Comparison of ENCODE assay signal across 21 cellular contexts in genomic region chr19:48396010-48396870, GRCh38. TPM values are rescaled to one million over a fixed set of nuclear protein-coding genes. Genes with fewer than 3 reads are reported as not detected.
A peak's percentile ranks its signal among the peaks of the same experiment; 100 is the strongest.
DNase-seq lines count a peak whose midpoint lies in the region; ATAC-seq and TF ChIP-seq lines count a peak whose summit lies in the region.
"Had no signal": no experiment of that assay in that cellular context is flagged by ENCODE, and none has a peak within 500 bp of the region (broad histone marks: within the 10 kb centered on the region; RNA-seq: fewer than 3 reads in every experiment).

No MANE protein-coding gene starts in this region.

- peaks cover 34% of the 10 kb centered on the region for H3K27me3 ChIP-seq in CD4-positive, alpha-beta T cell (ENCODE audit: control insufficient read depth, insufficient read depth, low read length)
- H3K27me3 ChIP-seq in osteoblast (ENCODE audit: insufficient read depth, low read length) (peaks cover 53% of the 10 kb centered on the region), spleen (replicated peaks in 1 of 7) (peaks cover 7 to 65% (median 48%) of the 10 kb centered on the region in 7 donors)

- H3K4me2 ChIP-seq in osteoblast (ENCODE audit: insufficient read depth, low read length) = no peak overlapping the region

- no peak overlapping the region for H2AFZ ChIP-seq in osteoblast (ENCODE audit: low read length)

- no peak overlapping the region for H3K27ac ChIP-seq in CD4-positive, alpha-beta T cell (ENCODE audit: low read depth, low read length)
- H3K27ac ChIP-seq in osteoblast (ENCODE audit: low read depth, low read length) (no peak overlapping the region), spleen (no peak overlapping the region)
- H3K27ac ChIP-seq: body of pancreas, suprapubic skin had no signal

- intact Hi-C loops in CD4-positive, alpha-beta T cell (cut with DNase I, micrococcal nuclease) = loop anchor here in 1 of 2 experiments (5.0 kb wide), 1 partner anchor 34 kb away; the partner anchor contains the start of genes SYNGR4 and TMEM143
- intact Hi-C loops in spleen (cut with DNase I; ENCODE audit: low total_unique reads) = no loop called here

- H4K20me1 ChIP-seq in osteoblast (ENCODE audit: insufficient read depth, low read length) = no peaks in the 10 kb centered on the region

- H3K4me3 Mint-ChIP-seq in CD4-positive, alpha-beta T cell = peak overlapping the region; percentile 42
- no peak overlapping the region for H3K4me3 Mint-ChIP-seq in chondrocyte (ENCODE audit: unreplicated experiment)
- no peak overlapping the region for H3K4me3 Mint-ChIP-seq in activated naive CD4-positive, alpha-beta T cell treated with anti-CD3 and anti-CD28 coated beads, Interleukin-2, amount 10 ng/mL, durations not matched to agents 7 days and 5 days
- no peak overlapping the region for H3K4me3 Mint-ChIP-seq in activated CD4-positive, alpha-beta memory T cell treated with anti-CD3 and anti-CD28 coated beads, Interleukin-2, amount 10 ng/mL, durations not matched to agents 7 days and 5 days
- H3K4me3 Mint-ChIP-seq: dendritic cell treated with granulocyte-macrophage colony-stimulating factor and Interleukin-4, amounts not matched to agents 40 ng/mL and 50 ng/mL, for 4 days had no signal

- peaks cover 5% of the 10 kb centered on the region for H3K4me1 ChIP-seq in osteoblast (ENCODE audit: insufficient read depth, low read length)
- peaks cover 8 to 76% (median 39%) of the 10 kb centered on the region in 6 donors for H3K4me1 ChIP-seq in spleen

- no peak overlapping the region for H3K4me3 ChIP-seq in osteoblast (ENCODE audit: insufficient read depth, low read length)
- no peak overlapping the region for H3K4me3 ChIP-seq in spleen
- H3K4me3 ChIP-seq: body of pancreas, lung, suprapubic skin had no signal

- H3K36me3 Mint-ChIP-seq in CD4-positive, alpha-beta T cell (ENCODE audit: low read depth) = peaks cover under 1% of the 10 kb centered on the region
- no peaks in the 10 kb centered on the region for H3K36me3 Mint-ChIP-seq in chondrocyte (ENCODE audit: low read depth)
- H3K36me3 Mint-ChIP-seq in activated naive CD4-positive, alpha-beta T cell treated with anti-CD3 and anti-CD28 coated beads, Interleukin-2, amount 10 ng/mL, durations not matched to agents 7 days and 5 days = peaks cover 6% of the 10 kb centered on the region
- peaks cover 9% of the 10 kb centered on the region for H3K36me3 Mint-ChIP-seq in activated CD4-positive, alpha-beta memory T cell treated with anti-CD3 and anti-CD28 coated beads, Interleukin-2, amount 10 ng/mL, durations not matched to agents 7 days and 5 days (ENCODE audit: low read depth)

- WGBS in spleen, 5 donors = 59 to 65% (median 61%) methylated on average over 24 of the region's 24 CpGs

- H3K9me3 Mint-ChIP-seq in CD4-positive, alpha-beta T cell = no peaks in the 10 kb centered on the region
- no peaks in the 10 kb centered on the region for H3K9me3 Mint-ChIP-seq in chondrocyte (ENCODE audit: low read depth)
- H3K9me3 Mint-ChIP-seq in activated naive CD4-positive, alpha-beta T cell treated with anti-CD3 and anti-CD28 coated beads, Interleukin-2, amount 10 ng/mL, durations not matched to agents 7 days and 5 days = peaks cover 3% of the 10 kb centered on the region
- peaks cover 2% of the 10 kb centered on the region for H3K9me3 Mint-ChIP-seq in activated CD4-positive, alpha-beta memory T cell treated with anti-CD3 and anti-CD28 coated beads, Interleukin-2, amount 10 ng/mL, durations not matched to agents 7 days and 5 days

- ATAC-seq in CD4-positive, alpha-beta T cell (ENCODE audit: poor library complexity) = no peak
- ATAC-seq: body of pancreas, right cardiac atrium had no signal

- CTCF ChIA-PET in CD4-positive, alpha-beta T cell (lab: Charles Lee) = interaction anchor here (1.3 kb wide), 1 partner anchor 62 kb away, joined by 4 read pairs; no protein-coding TSS in a partner anchor
- CTCF ChIA-PET in activated naive CD4-positive, alpha-beta T cell treated with anti-CD3 and anti-CD28 coated beads, Interleukin-2, amount 10 ng/mL, durations not matched to agents 7 days and 5 days (lab: Charles Lee) = interaction anchor here (0.6 kb wide), 1 partner anchor 85 kb away, joined by 3 read pairs; no protein-coding TSS in a partner anchor
- CTCF ChIA-PET in activated CD4-positive, alpha-beta memory T cell treated with anti-CD3 and anti-CD28 coated beads, Interleukin-2, amount 10 ng/mL, durations not matched to agents 7 days and 5 days (lab: Charles Lee) = interaction anchor here (1.6 kb wide), 1 partner anchor 81 kb away, joined by 6 read pairs; no protein-coding TSS in a partner anchor

- no peaks in the 10 kb centered on the region for H3K9me3 ChIP-seq in CD4-positive, alpha-beta T cell (ENCODE audit: control insufficient read depth, low read length)
- H3K9me3 ChIP-seq in osteoblast (ENCODE audit: low read depth, low read length) (no peaks in the 10 kb centered on the region), spleen (peaks cover 0 to 4% (median 0%) of the 10 kb centered on the region in 8 donors)
- H3K9me3 ChIP-seq: body of pancreas, suprapubic skin had no signal

- H3K36me3 ChIP-seq in osteoblast (ENCODE audit: insufficient read depth, low read length) (no peaks in the 10 kb centered on the region), spleen (no peaks in the 10 kb centered on the region)
- H3K36me3 ChIP-seq: suprapubic skin had no signal

- POLR2A ChIA-PET in CD4-positive, alpha-beta T cell (lab: Charles Lee) = interaction anchor here (1.4 to 1.5 kb wide), 2 partner anchors 32 to 75 kb away, joined by 5 to 6 read pairs; partner anchors contain the start of genes SYNGR4 and TMEM143
- POLR2A ChIA-PET in activated CD4-positive, alpha-beta memory T cell treated with anti-CD3 and anti-CD28 coated beads, Interleukin-2, amount 10 ng/mL, durations not matched to agents 7 days and 5 days (lab: Charles Lee) = interaction anchor here (0.6 to 1.7 kb wide), 4 partner anchors 33 to 220 kb away, joined by 3 to 6 read pairs (median 4); partner anchors contain the start of genes GRWD1, SYNGR4 and TMEM143

- TF ChIP-seq POLR2A in spleen (IDR thresholded peaks at IDR 0.05) = no peak

- TF ChIP-seq CTCF in CD4-positive, alpha-beta T cell (IDR thresholded peaks at IDR 0.05) = no peak
- no peak for TF ChIP-seq CTCF in chondrocyte (IDR thresholded peaks at IDR 0.05)
- TF ChIP-seq CTCF in osteoblast (IDR thresholded peaks at IDR 0.05; ENCODE audit: extremely low read depth, low read depth, low read length) = no peak
- TF ChIP-seq CTCF in spleen (IDR thresholded peaks at IDR 0.05 in 8 of 11, conservative IDR thresholded peaks at IDR 0.05 in 3 of 11) = no peak

- no peak for DNase-seq in CD4-positive, alpha-beta T cell
- DNase-seq in M059J (ENCODE audit: low read depth) (peak; percentile 34), chondrocyte (ENCODE audit: low spot score) (no peak), osteoblast (ENCODE audit: insufficient read length, low spot score, missing footprints) (peak; percentile 64), spleen (no peak)
- no peak for DNase-seq in activated naive CD4-positive, alpha-beta T cell treated with anti-CD3 and anti-CD28 coated beads, Interleukin-2, amount 10 ng/mL, durations not matched to agents 7 days and 5 days
- DNase-seq in activated CD4-positive, alpha-beta memory T cell treated with anti-CD3 and anti-CD28 coated beads, Interleukin-2, amount 10 ng/mL, durations not matched to agents 7 days and 5 days = no peak
- DNase-seq: activated CD8-positive, alpha-beta memory T cell treated with anti-CD3 and anti-CD28 coated beads, Interleukin-2, amount 50 U/mL, for 48 hours; activated naive CD4-positive, alpha-beta T cell treated with anti-CD3 and anti-CD28 coated beads, Interleukin-2, amount 50 U/mL, for 16 hours; body of pancreas; DMS153; HFFc6; immature natural killer cell; NCI-H1092 treated with DMSO at 0.1 percent for 48 hours; NCI-H2227 treated with DMSO at 0.1 percent for 48 hours; right cardiac atrium; SHP77 had no signal

- peaks cover 1% of the 10 kb centered on the region for H3K79me2 ChIP-seq in osteoblast (ENCODE audit: insufficient read depth, low read length)

- peaks cover 39% of the 10 kb centered on the region for H3K27me3 Mint-ChIP-seq in CD4-positive, alpha-beta T cell
- no peaks in the 10 kb centered on the region for H3K27me3 Mint-ChIP-seq in chondrocyte (ENCODE audit: low read depth)
- peaks cover 85% of the 10 kb centered on the region for H3K27me3 Mint-ChIP-seq in activated naive CD4-positive, alpha-beta T cell treated with anti-CD3 and anti-CD28 coated beads, Interleukin-2, amount 10 ng/mL, durations not matched to agents 7 days and 5 days
- peaks cover 51% of the 10 kb centered on the region for H3K27me3 Mint-ChIP-seq in activated CD4-positive, alpha-beta memory T cell treated with anti-CD3 and anti-CD28 coated beads, Interleukin-2, amount 10 ng/mL, durations not matched to agents 7 days and 5 days

- peaks cover 54% of the 10 kb centered on the region for H3K4me1 Mint-ChIP-seq in CD4-positive, alpha-beta T cell (ENCODE audit: low read depth)
- H3K4me1 Mint-ChIP-seq in chondrocyte (ENCODE audit: low read depth) = peaks cover 50% of the 10 kb centered on the region
- H3K4me1 Mint-ChIP-seq in activated naive CD4-positive, alpha-beta T cell treated with anti-CD3 and anti-CD28 coated beads, Interleukin-2, amount 10 ng/mL, durations not matched to agents 7 days and 5 days = peaks cover 44% of the 10 kb centered on the region
- H3K4me1 Mint-ChIP-seq in activated CD4-positive, alpha-beta memory T cell treated with anti-CD3 and anti-CD28 coated beads, Interleukin-2, amount 10 ng/mL, durations not matched to agents 7 days and 5 days = peaks cover 37% of the 10 kb centered on the region

- no peak overlapping the region for H3K27ac Mint-ChIP-seq in CD4-positive, alpha-beta T cell
- peak overlapping the region; percentile 36 for H3K27ac Mint-ChIP-seq in chondrocyte (ENCODE audit: unreplicated experiment)
- no peak overlapping the region for H3K27ac Mint-ChIP-seq in activated naive CD4-positive, alpha-beta T cell treated with anti-CD3 and anti-CD28 coated beads, Interleukin-2, amount 10 ng/mL, durations not matched to agents 7 days and 5 days
- H3K27ac Mint-ChIP-seq in activated CD4-positive, alpha-beta memory T cell treated with anti-CD3 and anti-CD28 coated beads, Interleukin-2, amount 10 ng/mL, durations not matched to agents 7 days and 5 days = no peak overlapping the region

RNA-seq across cellular contexts. Expression of gene GRIN2D, which starts 2.8 kb away (rescaled TPM):
- total RNA-seq in CD4-positive, alpha-beta T cell = under 1 TPM in 1 of 2 experiments, not detected in 1; 0.06 TPM
- total RNA-seq in M059J (2014; rRNA removed; shearing (Covaris generic)) = 0.42 and 1.2 TPM in 2 replicates
- total RNA-seq in chondrocyte (2.4 to 5.1 TPM (median 4.9 TPM) in 3 replicates), osteoblast (under 0.01 TPM in 2 replicates), spleen (1 to 10 TPM in 1 of 7 donors, under 1 TPM in 6; 0.28 to 1.2 (median 0.77) TPM)
- under 1 TPM; 0.18 TPM for total RNA-seq in activated CD4-positive, alpha-beta memory T cell treated with anti-CD3 and anti-CD28 coated beads, Interleukin-2, amount 10 ng/mL, durations not matched to agents 7 days and 5 days
- polyA plus RNA-seq in spleen = under 1 TPM; 0.07 to 0.10 (median 0.09) TPM
- polyA plus RNA-seq: immature natural killer cell had no signal

RNA-seq across cellular contexts. Expression of gene KDELR1, which starts 4.9 kb away (rescaled TPM):
- 10 to 100 TPM; 32.2 to 39.6 TPM for total RNA-seq in CD4-positive, alpha-beta T cell
- total RNA-seq in M059J (2014; rRNA removed; shearing (Covaris generic)) = 236 and 247 TPM in 2 replicates
- total RNA-seq in chondrocyte (251 to 261 TPM (median 251 TPM) in 3 replicates), osteoblast (95.2 and 119 TPM in 2 replicates), spleen (10 to 100 TPM; 61.7 to 95.9 (median 76.2) TPM)
- 10 to 100 TPM; 91.8 to 94.4 TPM for total RNA-seq in activated CD4-positive, alpha-beta memory T cell treated with anti-CD3 and anti-CD28 coated beads, Interleukin-2, amount 10 ng/mL, durations not matched to agents 7 days and 5 days
- 10 to 100 TPM; 36.2 to 55.9 (median 45.0) TPM for polyA plus RNA-seq in spleen

RNA-seq across cellular contexts. Expression of gene SYNGR4, which starts 32.1 kb away (rescaled TPM):
- not detected for total RNA-seq in CD4-positive, alpha-beta T cell
- total RNA-seq in M059J (2014; rRNA removed; shearing (Covaris generic)) = 0.42 TPM in 1 of 2 replicates, not detected in the other
- total RNA-seq in chondrocyte = not detected in 3 replicates
- not detected in 2 replicates for total RNA-seq in osteoblast
- under 1 TPM in 1 of 2 experiments, not detected in 1; 0.28 TPM for total RNA-seq in activated CD4-positive, alpha-beta memory T cell treated with anti-CD3 and anti-CD28 coated beads, Interleukin-2, amount 10 ng/mL, durations not matched to agents 7 days and 5 days
- not detected for total RNA-seq in spleen
- polyA plus RNA-seq in spleen = under 1 TPM in 1 of 3 donors, not detected in 2; 0.09 TPM
- total RNA-seq: HFFc6, lung, right cardiac atrium, suprapubic skin had no signal
- polyA plus RNA-seq: esophagus, immature natural killer cell, lung, right cardiac atrium had no signal

RNA-seq across cellular contexts. Expression of gene TMEM143, which starts 32.5 kb away (rescaled TPM):
- 10 to 100 TPM in 1 of 2 experiments, 1 to 10 TPM in 1; 9.4 to 11.0 TPM for total RNA-seq in CD4-positive, alpha-beta T cell
- 2.3 and 3.3 TPM in 2 replicates for total RNA-seq in M059J (2014; rRNA removed; shearing (Covaris generic))
- total RNA-seq in chondrocyte (5.4 to 14.0 TPM (median 10.1 TPM) in 3 replicates), osteoblast (4.3 and 4.7 TPM in 2 replicates), spleen (10 to 100 TPM in 4 of 7 donors, 1 to 10 TPM in 3; 8.7 to 14.8 (median 12.5) TPM)
- total RNA-seq in activated CD4-positive, alpha-beta memory T cell treated with anti-CD3 and anti-CD28 coated beads, Interleukin-2, amount 10 ng/mL, durations not matched to agents 7 days and 5 days = 10 to 100 TPM; 17.4 to 18.2 TPM
- 1 to 10 TPM; 5.8 to 7.7 (median 7.0) TPM for polyA plus RNA-seq in spleen

RNA-seq across cellular contexts. Expression of gene GRWD1, which starts 49.5 kb away (rescaled TPM):
- 10 to 100 TPM; 21.4 to 21.7 TPM for total RNA-seq in CD4-positive, alpha-beta T cell
- 41.3 and 49.9 TPM in 2 replicates for total RNA-seq in M059J (2014; rRNA removed; shearing (Covaris generic))
- 20.7 to 31.8 TPM (median 23.6 TPM) in 3 replicates for total RNA-seq in chondrocyte
- total RNA-seq in osteoblast = 23.3 and 25.0 TPM in 2 replicates
- 10 to 100 TPM; 25.6 to 27.1 TPM for total RNA-seq in activated CD4-positive, alpha-beta memory T cell treated with anti-CD3 and anti-CD28 coated beads, Interleukin-2, amount 10 ng/mL, durations not matched to agents 7 days and 5 days
- 10 to 100 TPM; 24.3 to 34.5 (median 26.0) TPM for total RNA-seq in spleen
- 10 to 100 TPM in 1 of 3 donors, 1 to 10 TPM in 2; 5.5 to 14.7 (median 9.5) TPM for polyA plus RNA-seq in spleen

Comparison
In these comparisons a context has a peak if more than half of its experiments do, and no peak if none do; other contexts are left out.
1. DNase-seq: peak in M059J (single experiment) and osteoblast (single experiment); none in CD4-positive, alpha-beta T cell (0 of 10), chondrocyte (single experiment), activated naive CD4-positive, alpha-beta T cell treated with anti-CD3 and anti-CD28 coated beads, Interleukin-2, amount 10 ng/mL, durations not matched to agents 7 days and 5 days (single experiment), activated CD4-positive, alpha-beta memory T cell treated with anti-CD3 and anti-CD28 coated beads, Interleukin-2, amount 10 ng/mL, durations not matched to agents 7 days and 5 days (single experiment) and spleen (single experiment).